In genomic region chr11:116186592-116186991, GRCh38 we compare ENCODE assay signal across 25 cellular contexts.
"Had no signal": no experiment of that assay in that cellular context is flagged by ENCODE, and none has a peak within 500 bp of the region (broad histone marks: within the 10 kb centered on the region; RNA-seq: fewer than 3 reads in every experiment).

No MANE protein-coding gene starts in this region.

- H3K4me1 ChIP-seq: colonic mucosa, gastrocnemius medialis, left lung, lower lobe of right lung had no signal

- H3K9me3 ChIP-seq: colonic mucosa, esophagus squamous epithelium, gastrocnemius medialis, heart right ventricle, left lung, lower lobe of right lung had no signal

- H3K4me1 Mint-ChIP-seq: naive thymus-derived CD4-positive, alpha-beta T cell; natural killer cell had no signal

- ATAC-seq: effector memory CD8-positive, alpha-beta T cell; esophagus mucosa; gastrocnemius medialis; heart right ventricle; left cardiac atrium; left lung; left ventricle myocardium superior; lower lobe of right lung; naive thymus-derived CD4-positive, alpha-beta T cell; natural killer cell had no signal

- H3K36me3 Mint-ChIP-seq: naive thymus-derived CD4-positive, alpha-beta T cell; natural killer cell had no signal

- H3K27ac Mint-ChIP-seq: dendritic cell treated with granulocyte-macrophage colony-stimulating factor and Interleukin-4, amounts not matched to agents 40 ng/mL and 50 ng/mL, for 4 days; effector memory CD8-positive, alpha-beta T cell; endodermal cell; naive thymus-derived CD4-positive, alpha-beta T cell; natural killer cell had no signal

- DNase-seq: colonic mucosa; cortex of kidney; effector CD8-positive, alpha-beta T cell; effector memory CD8-positive, alpha-beta T cell; endodermal cell; erythroblast; esophagus squamous epithelium; foreskin fibroblast; foreskin melanocyte; gastrocnemius medialis; glutamatergic neuron; head of caudate nucleus; heart right ventricle; hippocampal formation; left cardiac atrium; left lung; left ventricle myocardium superior; lower lobe of right lung; mesenchymal stem cell; midbrain; naive thymus-derived CD4-positive, alpha-beta T cell; natural killer cell had no signal

- H3K4me3 ChIP-seq: colonic mucosa, esophagus squamous epithelium, gastrocnemius medialis, heart right ventricle, left lung, lower lobe of right lung had no signal

- H3K9me3 Mint-ChIP-seq: dendritic cell treated with granulocyte-macrophage colony-stimulating factor and Interleukin-4, amounts not matched to agents 40 ng/mL and 50 ng/mL, for 4 days; endodermal cell; natural killer cell had no signal

- H3K36me3 ChIP-seq: colonic mucosa, esophagus squamous epithelium, gastrocnemius medialis, heart right ventricle, left lung, lower lobe of right lung had no signal

- H3K27me3 ChIP-seq: colonic mucosa, left lung had no signal

- H3K4me3 Mint-ChIP-seq: dendritic cell treated with granulocyte-macrophage colony-stimulating factor and Interleukin-4, amounts not matched to agents 40 ng/mL and 50 ng/mL, for 4 days; effector memory CD8-positive, alpha-beta T cell; endodermal cell; naive thymus-derived CD4-positive, alpha-beta T cell; natural killer cell had no signal

- H3K27ac ChIP-seq: colonic mucosa, epithelial cell of prostate, esophagus squamous epithelium, gastrocnemius medialis, heart right ventricle, left lung, lower lobe of right lung had no signal
